In genomic region chr3:167882057-167882667, GRCh38 we compare ENCODE assay signal across 8 cellular contexts.
DNase-seq lines count a peak whose midpoint lies in the region; ATAC-seq and TF ChIP-seq lines count a peak whose summit lies in the region.

No MANE protein-coding gene starts in this region.

- peak overlapping the region in 4 of 5 experiments; percentile 36 to 66 (median 46) for H3K4me3 Mint-ChIP-seq in brain

- H3K9me3 Mint-ChIP-seq in brain: no peaks in the 10 kb centered on the region

- TF ChIP-seq CTCF in brain (conservative IDR thresholded peaks at IDR 0.05): peak; percentile 85

- intact Hi-C loops in left colon (cut with DNase I, micrococcal nuclease): loop anchor here in 1 of 2 donors (5.0 kb wide), 1 partner anchor 500 kb away; the partner anchor contains the start of gene ZBBX

- no peaks in the 10 kb centered on the region for H3K36me3 Mint-ChIP-seq in brain

- peaks cover 17% of the 10 kb centered on the region for H3K27me3 Mint-ChIP-seq in brain

- DNase-seq in DMS114 treated with DMSO at 0.1 percent for 48 hours (lab: John Stamatoyannopoulos, UW; ENCODE audit: unreplicated experiment) (peak; percentile 52), NCI-H526 (lab: John Stamatoyannopoulos, UW) (peak; percentile 64 to 71), left colon (no peak), UCSD-AML1 (lab: John Stamatoyannopoulos, UW; ENCODE audit: unreplicated experiment) (no peak), COLO668 (lab: John Stamatoyannopoulos, UW; ENCODE audit: unreplicated experiment) (no peak)

- peak; percentile 88 for ATAC-seq in GM19452 (IDR thresholded peaks at IDR 0.05; ENCODE audit: unreplicated experiment)
- ATAC-seq in HG03442 (IDR thresholded peaks at IDR 0.05; ENCODE audit: unreplicated experiment): peak; percentile 88
- ATAC-seq in left colon: peak; percentile 46

- peak overlapping the region in 2 of 5 experiments; percentile 12 to 60 for H3K27ac Mint-ChIP-seq in brain

- H3K4me1 Mint-ChIP-seq in brain: peaks cover 11% of the 10 kb centered on the region

Comparison
In these comparisons a context has a peak if more than half of its experiments do, and no peak if none do; other contexts are left out.
1. DNase-seq: peak in DMS114 treated with DMSO at 0.1 percent for 48 hours (single experiment) and NCI-H526 (2 of 2); none in left colon (0 of 2), UCSD-AML1 (single experiment) and COLO668 (single experiment).
2. Peak in every context shown above with its lines, with median percentiles within 50 percentile points of each other: ATAC-seq.